12 cellular contexts compared by ENCODE assay signal in genomic region chr6:3776881-3777507, GRCh38. TPM values are rescaled to one million over a fixed set of nuclear protein-coding genes. Genes with fewer than 3 reads are reported as not detected.
DNase-seq lines count a peak whose midpoint lies in the region; ATAC-seq and TF ChIP-seq lines count a peak whose summit lies in the region.
"Had no signal": no experiment of that assay in that cellular context is flagged by ENCODE, and none has a peak within 500 bp of the region (broad histone marks: within the 10 kb centered on the region; RNA-seq: fewer than 3 reads in every experiment).

No MANE protein-coding gene starts in this region.

- no peaks in the 10 kb centered on the region for H3K36me3 ChIP-seq in RWPE2 (ENCODE audit: low read depth)

- no peak overlapping the region for H3K4me3 Mint-ChIP-seq in activated CD8-positive, alpha-beta memory T cell treated with anti-CD3 and anti-CD28 coated beads, Interleukin-2, amount 10 ng/mL, durations not matched to agents 7 days and 5 days
- H3K4me3 Mint-ChIP-seq in activated T-cell treated with anti-CD3 and anti-CD28 coated beads, Interleukin-2, amount 50 U/mL, for 4 hours, result no peak overlapping the region
- H3K4me3 Mint-ChIP-seq: IgD-negative memory B cell, nephron had no signal

- no peak for TF ChIP-seq CTCF in RWPE2 (IDR thresholded peaks at IDR 0.05; ENCODE audit: poor library complexity, severe bottlenecking)

- H3K4me1 Mint-ChIP-seq in activated CD8-positive, alpha-beta memory T cell treated with anti-CD3 and anti-CD28 coated beads, Interleukin-2, amount 10 ng/mL, durations not matched to agents 7 days and 5 days, result no peaks in the 10 kb centered on the region
- H3K4me1 Mint-ChIP-seq in activated T-cell treated with anti-CD3 and anti-CD28 coated beads, Interleukin-2, amount 50 U/mL, for 4 hours (ENCODE audit: low read depth), result no peaks in the 10 kb centered on the region

- no peaks in the 10 kb centered on the region for H3K36me3 Mint-ChIP-seq in activated CD8-positive, alpha-beta memory T cell treated with anti-CD3 and anti-CD28 coated beads, Interleukin-2, amount 10 ng/mL, durations not matched to agents 7 days and 5 days
- H3K36me3 Mint-ChIP-seq in activated T-cell treated with anti-CD3 and anti-CD28 coated beads, Interleukin-2, amount 50 U/mL, for 4 hours (ENCODE audit: insufficient read depth), result no peaks in the 10 kb centered on the region

- CTCF ChIA-PET in activated CD8-positive, alpha-beta memory T cell treated with anti-CD3 and anti-CD28 coated beads, Interleukin-2, amount 10 ng/mL, durations not matched to agents 7 days and 5 days (lab: Charles Lee), result no interaction called here

- H3K27me3 Mint-ChIP-seq in activated CD8-positive, alpha-beta memory T cell treated with anti-CD3 and anti-CD28 coated beads, Interleukin-2, amount 10 ng/mL, durations not matched to agents 7 days and 5 days, result peaks cover 5% of the 10 kb centered on the region
- H3K27me3 Mint-ChIP-seq in activated T-cell treated with anti-CD3 and anti-CD28 coated beads, Interleukin-2, amount 50 U/mL, for 4 hours (ENCODE audit: low read depth), result peaks cover 7% of the 10 kb centered on the region
- H3K27me3 Mint-ChIP-seq: IgD-negative memory B cell had no signal

- no peak for DNase-seq in activated CD8-positive, alpha-beta memory T cell treated with anti-CD3 and anti-CD28 coated beads, Interleukin-2, amount 10 ng/mL, durations not matched to agents 7 days and 5 days
- DNase-seq in activated CD8-positive, alpha-beta memory T cell treated with anti-CD3 and anti-CD28 coated beads, Interleukin-2, amount 50 U/mL, for 48 hours, result no peak
- no peak for DNase-seq in RWPE2 (ENCODE audit: low spot score)
- no peak for DNase-seq in activated T-cell treated with anti-CD3 and anti-CD28 coated beads, Interleukin-2, amount 50 U/mL, for 4 hours
- DNase-seq in medulla oblongata (ENCODE audit: extremely low spot score), result no peak
- DNase-seq: foreskin fibroblast, NCI-H1436 had no signal

- no peak overlapping the region for H3K4me3 ChIP-seq in RWPE2 (ENCODE audit: severe bottlenecking)

- peak overlapping the region; percentile 75 for H3K27ac ChIP-seq in RWPE2 (ENCODE audit: poor library complexity, severe bottlenecking)

- H3K9me3 ChIP-seq in RWPE2 (ENCODE audit: severe bottlenecking), result no peaks in the 10 kb centered on the region

- peaks cover 2% of the 10 kb centered on the region for H3K9me3 Mint-ChIP-seq in activated CD8-positive, alpha-beta memory T cell treated with anti-CD3 and anti-CD28 coated beads, Interleukin-2, amount 10 ng/mL, durations not matched to agents 7 days and 5 days (ENCODE audit: low read depth)
- no peaks in the 10 kb centered on the region for H3K9me3 Mint-ChIP-seq in activated T-cell treated with anti-CD3 and anti-CD28 coated beads, Interleukin-2, amount 50 U/mL, for 4 hours
- H3K9me3 Mint-ChIP-seq: nephron had no signal

- H3K27me3 ChIP-seq in RWPE2 (ENCODE audit: insufficient read depth, poor library complexity, severe bottlenecking), result no peaks in the 10 kb centered on the region

- peak; percentile 27 for ATAC-seq in activated CD8-positive, alpha-beta memory T cell treated with anti-CD3 and anti-CD28 coated beads, Interleukin-2, amount 10 ng/mL, durations not matched to agents 7 days and 5 days
- ATAC-seq in RWPE2 (ENCODE audit: low read depth) (peak; percentile 61), esophagus mucosa (peak; percentile 19), HG02623 (IDR thresholded peaks at IDR 0.05; ENCODE audit: unreplicated experiment) (no peak), HG03108 (IDR thresholded peaks at IDR 0.05; ENCODE audit: unreplicated experiment) (no peak)
- ATAC-seq in activated T-cell treated with anti-CD3 and anti-CD28 coated beads, Interleukin-2, amount 50 U/mL, for 4 hours, result no peak

- peaks cover 18% of the 10 kb centered on the region for H3K4me1 ChIP-seq in RWPE2 (ENCODE audit: insufficient read depth, poor library complexity, severe bottlenecking)

- no peak overlapping the region for H3K27ac Mint-ChIP-seq in activated CD8-positive, alpha-beta memory T cell treated with anti-CD3 and anti-CD28 coated beads, Interleukin-2, amount 10 ng/mL, durations not matched to agents 7 days and 5 days
- H3K27ac Mint-ChIP-seq: nephron had no signal

RNA-seq across cellular contexts. Expression of gene PXDC1, which starts 25.5 kb away (rescaled TPM):
- under 1 TPM in 1 of 2 experiments, not detected in 1; 0.47 TPM for total RNA-seq in activated CD8-positive, alpha-beta memory T cell treated with anti-CD3 and anti-CD28 coated beads, Interleukin-2, amount 10 ng/mL, durations not matched to agents 7 days and 5 days
- 7.2 TPM for total RNA-seq in esophagus mucosa
- total RNA-seq in activated T-cell treated with anti-CD3 and anti-CD28 coated beads, Interleukin-2, amount 50 U/mL, for 4 hours, result 1 to 10 TPM; 1.6 to 4.7 (median 2.2) TPM

Comparison
In these comparisons a context has a peak if more than half of its experiments do, and no peak if none do; other contexts are left out.
1. ATAC-seq: peak in activated CD8-positive, alpha-beta memory T cell treated with anti-CD3 and anti-CD28 coated beads, Interleukin-2, amount 10 ng/mL, durations not matched to agents 7 days and 5 days (single experiment), RWPE2 (single experiment) and esophagus mucosa (single experiment); none in HG02623 (single experiment), activated T-cell treated with anti-CD3 and anti-CD28 coated beads, Interleukin-2, amount 50 U/mL, for 4 hours (0 of 2) and HG03108 (single experiment).